Comparison of ENCODE assay signal across 18 cellular contexts in the genomic region with DNA sequence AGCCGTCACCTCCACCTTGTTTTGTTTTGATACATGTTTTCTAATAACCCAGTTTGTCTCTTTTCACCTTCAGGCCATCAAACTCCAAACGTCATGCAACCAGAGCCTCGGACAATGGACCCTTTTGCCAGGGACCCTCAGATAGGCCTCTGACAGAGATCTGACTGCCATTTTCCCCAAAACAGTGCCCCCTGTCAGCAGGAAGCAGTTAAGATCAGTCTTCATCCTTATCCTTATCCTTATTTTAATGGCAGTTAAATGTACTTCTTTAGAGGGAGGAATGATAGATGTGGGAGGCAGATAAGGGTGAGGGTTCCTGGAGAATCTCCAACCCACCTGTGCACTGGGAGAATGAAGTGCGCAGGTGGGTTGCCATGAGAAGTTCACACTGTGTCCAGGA.
A peak's percentile ranks its signal among the peaks of the same experiment; 100 is the strongest.
DNase-seq lines count a peak whose midpoint lies in the region; ATAC-seq, FAIRE-seq and TF ChIP-seq lines count a peak whose summit lies in the region.
"Had no signal": no experiment of that assay in that cellular context is flagged by ENCODE, and none has a peak within 500 bp of the region (broad histone marks: within the 10 kb centered on the region; RNA-seq: fewer than 3 reads in every experiment).

No MANE protein-coding gene starts in this region.

- H4K20me1 ChIP-seq in HCT116 (ENCODE audit: insufficient read depth) (no peaks in the 10 kb centered on the region), H1 (replicated peaks in 1 of 2; ENCODE audit: control insufficient read depth in 1 of 2, insufficient read depth in 2 of 2, low read length in 2 of 2) (no peaks in the 10 kb centered on the region), neural progenitor cell (ENCODE audit: low read depth) (no peaks in the 10 kb centered on the region)
- H4K20me1 ChIP-seq: BLaER1 had no signal

- no peak overlapping the region for H3K4me3 Mint-ChIP-seq in neural progenitor cell
- H3K4me3 Mint-ChIP-seq in activated naive CD8-positive, alpha-beta T cell treated with anti-CD3 and anti-CD28 coated beads, Interleukin-2, amount 50 U/mL, for 24 hours, result no peak overlapping the region
- H3K4me3 Mint-ChIP-seq: CD8-positive, alpha-beta T cell had no signal

- RAD21 ChIA-PET in HCT116 (lab: Charles Lee; ENCODE audit: low non-redundant PET in 1 of 2, low total read pairs in 2 of 2, uncharacterized antibody in 2 of 2, unreplicated experiment in 2 of 2), result no interaction called here

- H3F3A ChIP-seq in neural progenitor cell (ENCODE audit: low read depth), result no peaks in the 10 kb centered on the region

- H3K14ac ChIP-seq in H1 (ENCODE audit: insufficient read length), result no peak overlapping the region

- TF ChIP-seq RAD21 in HCT116 (IDR thresholded peaks at IDR 0.05; ENCODE audit: low read depth), result no peak
- TF ChIP-seq RAD21 in H1 (IDR thresholded peaks at IDR 0.05 in 1 of 2, conservative IDR thresholded peaks at IDR 0.05 in 1 of 2; ENCODE audit: low read depth in 2 of 2, low read length in 2 of 2), result peak; percentile 4 to 28; a peak in 1 of 4 replicates

- FAIRE-seq in H1 (lab: Jason Lieb, UNC), result no peak
- FAIRE-seq: A549 had no signal

- no peak for TF ChIP-seq EP300 in H1 (IDR thresholded peaks at IDR 0.05; ENCODE audit: borderline replicate concordance in 1 of 2, low read depth in 2 of 2, low read length in 2 of 2)

- no peak overlapping the region for H3K4ac ChIP-seq in H1 (replicated peaks; ENCODE audit: insufficient read length, low read depth, low read length)

- intact Hi-C loops in A673 (cut with micrococcal nuclease; ENCODE audit: unreplicated experiment), result no loop called here
- intact Hi-C loops in HCT116 (cut with micrococcal nuclease), result no loop called here

- H3K9ac ChIP-seq in HCT116 (ENCODE audit: low read length) (no peak overlapping the region), H1 (replicated peaks in 1 of 4; ENCODE audit: extremely low read depth in 1 of 4, low read depth in 3 of 4, low read length in 3 of 4) (no peak overlapping the region), neural progenitor cell (no peak overlapping the region)
- H3K9ac ChIP-seq: BLaER1, GM23248, KMS-11 had no signal

- ATAC-seq in HCT116 (no peak), GM21526 (IDR thresholded peaks at IDR 0.05; ENCODE audit: low FRiP score, unreplicated experiment) (no peak), GM19452 (IDR thresholded peaks at IDR 0.05; ENCODE audit: unreplicated experiment) (no peak)
- ATAC-seq in activated naive CD8-positive, alpha-beta T cell treated with anti-CD3 and anti-CD28 coated beads, Interleukin-2, amount 50 U/mL, for 24 hours, result no peak
- ATAC-seq: A549; CD8-positive, alpha-beta T cell had no signal

- H3K9me3 ChIP-seq in A673 (ENCODE audit: low read depth, low read length, poor library complexity, severe bottlenecking) (no peaks in the 10 kb centered on the region), HCT116 (ENCODE audit: control insufficient read depth in 1 of 2, insufficient read depth in 1 of 2, low read depth in 1 of 2, low read length in 2 of 2) (no peaks in the 10 kb centered on the region), H1 (ENCODE audit: insufficient read depth in 2 of 2, low read depth in 1 of 2, low read length in 1 of 2) (no peaks in the 10 kb centered on the region), neural progenitor cell (ENCODE audit: low read depth) (no peaks in the 10 kb centered on the region)
- H3K9me3 ChIP-seq: A549, BLaER1 had no signal

- no peak overlapping the region for H2BK5ac ChIP-seq in H1 (ENCODE audit: low read depth, low read length)

- H3K36me3 Mint-ChIP-seq in neural progenitor cell, result peaks cover 2% of the 10 kb centered on the region
- peaks cover 3% of the 10 kb centered on the region for H3K36me3 Mint-ChIP-seq in activated naive CD8-positive, alpha-beta T cell treated with anti-CD3 and anti-CD28 coated beads, Interleukin-2, amount 50 U/mL, for 24 hours (ENCODE audit: low read depth)

- H3K23me2 ChIP-seq in H1 (ENCODE audit: low read depth, low read length), result no peaks in the 10 kb centered on the region

- H2BK120ac ChIP-seq in H1 (replicated peaks; ENCODE audit: low read depth, low read length), result no peak overlapping the region

- H2BK20ac ChIP-seq in H1 (ENCODE audit: low read length), result no peak overlapping the region

- no peak for DNase-seq in A673 (ENCODE audit: low spot score)
- DNase-seq in HCT116 (ENCODE audit: low read depth, low spot score), result no peak
- DNase-seq in H1 (ENCODE audit: low read depth in 1 of 2, low spot score in 2 of 2), result no peak
- no peak for DNase-seq in neural progenitor cell (ENCODE audit: low spot score)
- DNase-seq in activated naive CD8-positive, alpha-beta T cell treated with anti-CD3 and anti-CD28 coated beads, Interleukin-2, amount 50 U/mL, for 24 hours, result no peak
- DNase-seq: Calu3; CD8-positive, alpha-beta T cell; DMS79 treated with DMSO at 0.1 percent for 48 hours; GF-D8; GM23248; H7 had no signal

- POLR2A ChIA-PET in A673 (lab: Charles Lee; ENCODE audit: low non-redundant PET) (no interaction called here), HCT116 (lab: Charles Lee) (no interaction called here), H1 (lab: Charles Lee; ENCODE audit: partially characterized antibody) (no interaction called here)

- TF ChIP-seq CTCF in A673 (conservative IDR thresholded peaks at IDR 0.05; ENCODE audit: low read depth, low read length) (0 out of 2 replicates have a peak, but pooled peaks have one; percentile 8), HCT116 (IDR thresholded peaks at IDR 0.05 in 2 of 3, conservative IDR thresholded peaks at IDR 0.05 in 1 of 3; ENCODE audit: borderline replicate concordance in 1 of 3, insufficient read depth in 1 of 3, low read depth in 2 of 3, low read length in 2 of 3) (0 out of 6 replicates have a peak, but pooled peaks of 2 of the 3 experiments have one; percentile 10 to 23), H1 (IDR thresholded peaks at IDR 0.05; ENCODE audit: control extremely low read depth in 1 of 3, insufficient read depth in 1 of 3, low read depth in 1 of 3, low read length in 3 of 3) (peak in 2 of 3 experiments; percentile 3 to 25; a peak in 1 of 4 replicates), neural progenitor cell (IDR thresholded peaks at IDR 0.05) (peak; percentile 29)

- no peaks in the 10 kb centered on the region for H3K79me1 ChIP-seq in H1 (ENCODE audit: low read depth, low read length)

- no peak overlapping the region for H4K8ac ChIP-seq in H1 (ENCODE audit: extremely low read depth, insufficient read depth, low read length)

- no peak overlapping the region for H2BK15ac ChIP-seq in H1 (ENCODE audit: low read length)

- no peak overlapping the region for H3K56ac ChIP-seq in H1 (replicated peaks; ENCODE audit: insufficient read length, low read depth, low read length)

- H2AFZ ChIP-seq in HCT116 (ENCODE audit: low read depth, low read length, poor library complexity, severe bottlenecking) (no peak overlapping the region), H1 (ENCODE audit: low read length) (no peak overlapping the region), neural progenitor cell (replicated peaks) (no peak overlapping the region)
- H2AFZ ChIP-seq: GM23248 had no signal

- BruUV-seq in A673 (replicated peaks; lab: Mats Ljungman, UMichigan), result no TSS peak
- no TSS peak for BruUV-seq in HCT116 (replicated peaks; lab: Mats Ljungman, UMichigan)

- CTCF ChIA-PET in A673 (lab: Charles Lee) (no interaction called here), HCT116 (lab: Charles Lee) (no interaction called here), H1 (lab: Charles Lee; ENCODE audit: partially characterized antibody) (interaction anchor here (1.0 kb wide), 1 partner anchor 122 kb away, joined by 3 read pairs; no protein-coding TSS in a partner anchor)

- peaks cover 12% of the 10 kb centered on the region for H3K9me3 Mint-ChIP-seq in neural progenitor cell
- H3K9me3 Mint-ChIP-seq in activated naive CD8-positive, alpha-beta T cell treated with anti-CD3 and anti-CD28 coated beads, Interleukin-2, amount 50 U/mL, for 24 hours, result peaks cover 22% of the 10 kb centered on the region

- H3K4me3 ChIP-seq in A673 (ENCODE audit: low read depth, low read length, poor library complexity, severe bottlenecking) (no peak overlapping the region), HCT116 (replicated peaks in 1 of 2; ENCODE audit: low read depth in 1 of 2, low read length in 2 of 2) (no peak overlapping the region), H1 (ENCODE audit: extremely low read depth in 1 of 4, insufficient read depth in 2 of 4, low read depth in 3 of 4, low read length in 4 of 4) (no peak overlapping the region), neural progenitor cell (no peak overlapping the region)
- H3K4me3 ChIP-seq: A549, BLaER1, GM23248 had no signal

- 78% methylated on average over 4 of the region's 4 CpGs; no CpG with 5 or more reads in 1 of the 2 experiments for WGBS in H1 (ENCODE audit: extremely low coverage in 1 of 2, insufficient coverage in 1 of 2, insufficient read length in 1 of 2, insufficient replicate concordance in 2 of 2, low coverage in 1 of 2, low lambda C conversion rate in 2 of 2, missing lambda C conversion rate in 1 of 2), 2 experiments

- H3K27ac Mint-ChIP-seq in neural progenitor cell, result no peak overlapping the region
- no peak overlapping the region for H3K27ac Mint-ChIP-seq in activated naive CD8-positive, alpha-beta T cell treated with anti-CD3 and anti-CD28 coated beads, Interleukin-2, amount 50 U/mL, for 24 hours
- H3K27ac Mint-ChIP-seq: CD8-positive, alpha-beta T cell had no signal

- no peak overlapping the region for H2BK12ac ChIP-seq in H1 (ENCODE audit: low read depth, low read length)

- H3K27me3 Mint-ChIP-seq in neural progenitor cell (ENCODE audit: insufficient read depth, low read depth), result peaks cover 3% of the 10 kb centered on the region
- no peaks in the 10 kb centered on the region for H3K27me3 Mint-ChIP-seq in activated naive CD8-positive, alpha-beta T cell treated with anti-CD3 and anti-CD28 coated beads, Interleukin-2, amount 50 U/mL, for 24 hours

- no peaks in the 10 kb centered on the region for H3K4me1 Mint-ChIP-seq in neural progenitor cell
- H3K4me1 Mint-ChIP-seq in activated naive CD8-positive, alpha-beta T cell treated with anti-CD3 and anti-CD28 coated beads, Interleukin-2, amount 50 U/mL, for 24 hours, result peaks cover 3% of the 10 kb centered on the region

- H3K9me2 ChIP-seq in HCT116 (ENCODE audit: insufficient read depth), result no peaks in the 10 kb centered on the region

- H4K5ac ChIP-seq in H1 (ENCODE audit: insufficient read length, low read depth, low read length), result no peak overlapping the region

- H3K27ac ChIP-seq in A673 (ENCODE audit: low read depth, low read length, poor library complexity, severe bottlenecking), result no peak overlapping the region
- H3K27ac ChIP-seq in HCT116 (ENCODE audit: low read depth, low read length), result no peak overlapping the region
- no peak overlapping the region for H3K27ac ChIP-seq in H1 (ENCODE audit: low read depth, low read length)
- H3K27ac ChIP-seq in neural progenitor cell, result no peak overlapping the region
- H3K27ac ChIP-seq: 22Rv1, A549, BLaER1, GM23248, HL-60, KMS-11 had no signal

- H3K27me3 ChIP-seq in A673 (replicated peaks; ENCODE audit: insufficient read depth, low read depth, low read length, poor library complexity), result no peaks in the 10 kb centered on the region
- no peaks in the 10 kb centered on the region for H3K27me3 ChIP-seq in HCT116 (ENCODE audit: insufficient read depth, low read length)
- no peaks in the 10 kb centered on the region for H3K27me3 ChIP-seq in H1 (replicated peaks in 1 of 4; ENCODE audit: control insufficient read depth in 3 of 4, extremely low read depth in 1 of 4, insufficient read depth in 3 of 4, low read length in 3 of 4)
- H3K27me3 ChIP-seq in neural progenitor cell, result no peaks in the 10 kb centered on the region
- H3K27me3 ChIP-seq: BLaER1 had no signal

- no peak overlapping the region for H3K23ac ChIP-seq in H1 (ENCODE audit: insufficient read length)

- H3K4me1 ChIP-seq in A673 (ENCODE audit: insufficient read depth, low read length, poor library complexity, severe bottlenecking) (no peaks in the 10 kb centered on the region), HCT116 (ENCODE audit: control insufficient read depth in 1 of 2, insufficient read depth in 2 of 2, low read length in 2 of 2) (peaks cover 0 to 6% of the 10 kb centered on the region in 2 experiments; a peak in 1 of 4 replicates), H1 (replicated peaks in 1 of 4; ENCODE audit: control insufficient read depth in 3 of 4, insufficient read depth in 4 of 4, low read length in 3 of 4) (no peaks in the 10 kb centered on the region), neural progenitor cell (no peaks in the 10 kb centered on the region)
- H3K4me1 ChIP-seq: A549, BLaER1 had no signal

- H2AK5ac ChIP-seq in H1 (ENCODE audit: low read depth, low read length), result no peak overlapping the region

- no peak overlapping the region for H4K91ac ChIP-seq in H1 (replicated peaks; ENCODE audit: insufficient read length, low read length)

- H3K4me2 ChIP-seq in HCT116 (ENCODE audit: low read length) (no peak overlapping the region), H1 (ENCODE audit: insufficient read depth in 1 of 2, low read depth in 2 of 2, low read length in 2 of 2) (no peak overlapping the region), neural progenitor cell (no peak overlapping the region)
- H3K4me2 ChIP-seq: A549, BLaER1, KMS-11 had no signal

- H3K79me2 ChIP-seq in HCT116 (ENCODE audit: insufficient read depth, low read length), result no peaks in the 10 kb centered on the region
- H3K79me2 ChIP-seq in H1 (ENCODE audit: control insufficient read depth in 1 of 2, insufficient read depth in 2 of 2, low read length in 2 of 2), result no peaks in the 10 kb centered on the region
- H3K79me2 ChIP-seq in neural progenitor cell (ENCODE audit: low read depth), result no peaks in the 10 kb centered on the region

- H3K18ac ChIP-seq in H1 (ENCODE audit: extremely low read depth, low read length), result no peak overlapping the region

- H3K36me3 ChIP-seq in A673 (ENCODE audit: insufficient read depth, low read length, poor library complexity, severe bottlenecking), result no peaks in the 10 kb centered on the region
- H3K36me3 ChIP-seq in HCT116 (ENCODE audit: control insufficient read depth in 1 of 2, insufficient read depth in 2 of 2, low read length in 2 of 2), result no peaks in the 10 kb centered on the region
- H3K36me3 ChIP-seq in H1 (ENCODE audit: control insufficient read depth in 2 of 4, insufficient read depth in 4 of 4, low read length in 3 of 4), result no peaks in the 10 kb centered on the region
- H3K36me3 ChIP-seq in neural progenitor cell, result no peaks in the 10 kb centered on the region
- H3K36me3 ChIP-seq: BLaER1 had no signal

- no peak for TF ChIP-seq POLR2A in HCT116 (IDR thresholded peaks at IDR 0.05; ENCODE audit: borderline replicate concordance, extremely low read depth, insufficient read depth, insufficient read length)
- TF ChIP-seq POLR2A in H1 (IDR thresholded peaks at IDR 0.05; ENCODE audit: control extremely low read depth in 1 of 2, low read depth in 2 of 2, low read length in 2 of 2), result no peak
